ENCODE assay signal across 9 cellular contexts in the genomic region with DNA sequence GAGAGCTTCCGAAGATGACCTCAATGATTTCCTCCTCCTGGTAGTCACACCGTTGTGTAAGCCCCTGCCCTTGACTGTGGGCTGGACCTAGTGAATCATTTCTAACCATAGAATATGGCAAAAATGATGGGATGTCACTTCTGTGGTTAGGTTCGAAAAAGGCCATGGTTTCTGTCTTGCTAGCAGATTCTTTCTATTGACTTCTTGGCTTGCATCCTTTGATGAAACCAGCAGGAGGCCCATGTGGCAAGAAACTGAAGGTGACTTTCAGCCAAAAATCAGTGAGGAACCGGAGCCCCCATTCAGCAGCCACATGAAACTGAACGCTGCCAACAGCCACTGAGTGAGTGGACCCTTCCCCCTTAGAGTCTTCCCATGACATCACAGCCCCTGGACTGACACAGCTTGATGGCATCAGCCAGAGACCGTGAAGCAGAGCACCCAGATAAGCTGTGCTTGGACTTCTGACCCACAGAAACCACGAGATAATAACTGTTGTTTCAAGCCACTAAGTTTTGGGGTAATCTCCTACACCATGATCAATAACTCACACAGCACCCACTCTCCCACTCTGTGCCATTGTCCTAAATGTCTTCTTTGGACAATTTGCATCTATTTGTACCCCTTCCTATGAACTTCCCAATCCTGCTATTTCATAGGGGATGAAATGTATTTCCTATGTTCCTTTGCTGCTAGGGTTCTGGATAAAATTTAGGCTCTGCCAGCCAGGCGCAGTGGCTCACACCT.
A peak's percentile ranks its signal among the peaks of the same experiment; 100 is the strongest.
DNase-seq lines count a peak whose midpoint lies in the region; ATAC-seq and TF ChIP-seq lines count a peak whose summit lies in the region.
"Had no signal": no experiment of that assay in that cellular context is flagged by ENCODE, and none has a peak within 500 bp of the region (broad histone marks: within the 10 kb centered on the region; RNA-seq: fewer than 3 reads in every experiment).

No MANE protein-coding gene starts in this region.

- H3K4me3 ChIP-seq in GM06990 (replicated peaks; ENCODE audit: low read depth, low read length) (no peak overlapping the region), Karpas-422 (ENCODE audit: low read length) (no peak overlapping the region)

- H3K4me1 ChIP-seq in Karpas-422 (ENCODE audit: low read length) = no peaks in the 10 kb centered on the region

- ATAC-seq in GM18909 (IDR thresholded peaks at IDR 0.05; ENCODE audit: poor library complexity, unreplicated experiment) (peak; percentile 85), HG02642 (IDR thresholded peaks at IDR 0.05; ENCODE audit: poor library complexity, unreplicated experiment) (peak; percentile 82), HG03575 (IDR thresholded peaks at IDR 0.05; ENCODE audit: extremely low read depth, insufficient number of reproducible peaks, low FRiP score, unreplicated experiment) (peak; percentile 77)

- H4K20me1 ChIP-seq in Karpas-422 (ENCODE audit: insufficient read depth, low read depth, low read length) = no peaks in the 10 kb centered on the region

- in situ Hi-C loops in KBM-7 (cut with MboI; ENCODE audit: low pct_unique_long_range_greater_than_20kb, low sequenced_read_pairs) = no loop called here

- H3K36me3 ChIP-seq in GM06990 (ENCODE audit: control insufficient read depth, insufficient read depth, low read length) (no peaks in the 10 kb centered on the region), Karpas-422 (ENCODE audit: insufficient read depth, low read length) (no peaks in the 10 kb centered on the region)

- H3K27ac ChIP-seq in Karpas-422 (ENCODE audit: low read length) = no peak overlapping the region

- H3K9me2 ChIP-seq in Karpas-422 (replicated peaks; ENCODE audit: insufficient read depth, low read length) = no peaks in the 10 kb centered on the region

- DNase-seq in GM06990 (ENCODE audit: extremely low read depth, insufficient read length) = peak; percentile 66
- DNase-seq in KBM-7 = no peak
- DNase-seq in NCI-H1092 (lab: John Stamatoyannopoulos, UW) = no peak
- no peak for DNase-seq in Karpas-422
- DNase-seq in NOMO-1 treated with DMSO at 0.1 percent for 48 hours (lab: John Stamatoyannopoulos, UW; ENCODE audit: unreplicated experiment) = no peak
- DNase-seq: NCI-H146 had no signal

- no peaks in the 10 kb centered on the region for H3K9me3 ChIP-seq in Karpas-422 (ENCODE audit: low read length)

- H2AFZ ChIP-seq in Karpas-422 (ENCODE audit: low read length) = no peak overlapping the region

- TF ChIP-seq CTCF in GM06990 (IDR thresholded peaks at IDR 0.05; ENCODE audit: insufficient read depth, low read length, poor library complexity, severe bottlenecking) = peak; percentile 47

- no peak overlapping the region for H3K9ac ChIP-seq in Karpas-422 (ENCODE audit: low read length)

- H3K79me2 ChIP-seq in Karpas-422 (ENCODE audit: low read length) = no peaks in the 10 kb centered on the region

- no peaks in the 10 kb centered on the region for H3K27me3 ChIP-seq in GM06990 (replicated peaks; ENCODE audit: control insufficient read depth, insufficient read depth, low read length)
- no peaks in the 10 kb centered on the region for H3K27me3 ChIP-seq in Karpas-422 (ENCODE audit: low read length)

- no peak overlapping the region for H3K4me2 ChIP-seq in Karpas-422 (ENCODE audit: low read depth, low read length, poor library complexity, severe bottlenecking)
